Comparison of ENCODE assay signal across 18 cellular contexts in genomic region chr19:53002479-53002878, GRCh38. TPM values are rescaled to one million over a fixed set of nuclear protein-coding genes. Genes with fewer than 3 reads are reported as not detected.
DNase-seq lines count a peak whose midpoint lies in the region; ATAC-seq and TF ChIP-seq lines count a peak whose summit lies in the region.
"Had no signal": no experiment of that assay in that cellular context is flagged by ENCODE, and none has a peak within 500 bp of the region (broad histone marks: within the 10 kb centered on the region; RNA-seq: fewer than 3 reads in every experiment).

No MANE protein-coding gene starts in this region.

- H3K23me2 ChIP-seq in H9 (ENCODE audit: insufficient read length, low read depth, low read length, poor library complexity, severe bottlenecking), result peaks cover 6% of the 10 kb centered on the region

- H3K4me1 Mint-ChIP-seq in H9 (peaks cover 18 to 21% of the 10 kb centered on the region in 2 experiments), endodermal cell (peaks cover 3% of the 10 kb centered on the region), glutamatergic neuron (ENCODE audit: low read depth, unreplicated experiment) (no peaks in the 10 kb centered on the region)
- H3K4me1 Mint-ChIP-seq: CD8-positive, alpha-beta memory T cell had no signal

- no peak overlapping the region for H3K14ac ChIP-seq in H9 (ENCODE audit: insufficient read depth, low read length)

- no peak overlapping the region for H3K23ac ChIP-seq in H9 (ENCODE audit: insufficient read length, low read depth, low read length)

- H3T11ph ChIP-seq in H9 (ENCODE audit: low read length), result no peak overlapping the region

- H3K27ac Mint-ChIP-seq in H9 (peak overlapping the region in 2 of 3 experiments; percentile 68 to 91; a peak in 4 of 7 replicates), endodermal cell (peak overlapping the region; percentile 79), glutamatergic neuron (ENCODE audit: unreplicated experiment) (no peak overlapping the region)
- H3K27ac Mint-ChIP-seq: CD8-positive, alpha-beta memory T cell had no signal

- H3K36me3 ChIP-seq in endodermal cell (ENCODE audit: control insufficient read depth, insufficient read depth, low read length), result no peaks in the 10 kb centered on the region
- H3K36me3 ChIP-seq: BLaER1 had no signal

- H3K36me3 Mint-ChIP-seq in H9 (ENCODE audit: insufficient read depth in 1 of 3, low read depth in 3 of 3) (peaks cover 0 to 4% (median 0%) of the 10 kb centered on the region in 3 experiments; a peak in 1 of 7 replicates), endodermal cell (ENCODE audit: low read depth) (peaks cover 7% of the 10 kb centered on the region), glutamatergic neuron (ENCODE audit: unreplicated experiment) (no peaks in the 10 kb centered on the region)

- no peak overlapping the region for H2AFZ ChIP-seq in H9 (ENCODE audit: low read length)

- no peak overlapping the region for H3K4ac ChIP-seq in H9 (ENCODE audit: low read depth, low read length)

- H4K20me1 ChIP-seq in H9 (ENCODE audit: control insufficient read depth, insufficient read depth, insufficient read length), result no peaks in the 10 kb centered on the region
- H4K20me1 ChIP-seq: BLaER1 had no signal

- ATAC-seq in HG03460 (IDR thresholded peaks at IDR 0.05; ENCODE audit: unreplicated experiment), result no peak
- ATAC-seq in GM21723 (IDR thresholded peaks at IDR 0.05; ENCODE audit: unreplicated experiment), result no peak
- ATAC-seq: GM12878 had no signal

- no peak overlapping the region for H3K27ac ChIP-seq in H9 (ENCODE audit: insufficient read length, low read depth, low read length)
- no peak overlapping the region for H3K27ac ChIP-seq in endodermal cell (ENCODE audit: low read depth, low read length)
- H3K27ac ChIP-seq: BLaER1, HL-60 had no signal

- H3K4me3 Mint-ChIP-seq in H9, result no peak overlapping the region
- H3K4me3 Mint-ChIP-seq in endodermal cell, result no peak overlapping the region
- H3K4me3 Mint-ChIP-seq in glutamatergic neuron (ENCODE audit: unreplicated experiment), result no peak overlapping the region
- H3K4me3 Mint-ChIP-seq: CD8-positive, alpha-beta memory T cell had no signal

- H2BK120ac ChIP-seq in H9 (ENCODE audit: low read depth, low read length, poor library complexity, severe bottlenecking), result no peak overlapping the region

- no peak overlapping the region for H3K4me3 ChIP-seq in endodermal cell (ENCODE audit: low read length)
- H3K4me3 ChIP-seq: BLaER1, GM12878 had no signal

- no peak overlapping the region for H2BK12ac ChIP-seq in H9 (ENCODE audit: insufficient read length, low read depth, low read length)

- H4K8ac ChIP-seq in H9 (replicated peaks; ENCODE audit: insufficient read length, low read depth, low read length), result no peak overlapping the region

- no peaks in the 10 kb centered on the region for H3K79me2 ChIP-seq in H9 (ENCODE audit: insufficient read depth, low read length)

- no peak for TF ChIP-seq CTCF in H9 (conservative IDR thresholded peaks at IDR 0.05)
- TF ChIP-seq CTCF in endodermal cell (conservative IDR thresholded peaks at IDR 0.05), result no peak
- TF ChIP-seq CTCF in glutamatergic neuron (IDR thresholded peaks at IDR 0.05; ENCODE audit: partially characterized antibody, unreplicated experiment), result no peak

- H3K9me3 ChIP-seq in H9 (ENCODE audit: control insufficient read depth, low read depth, low read length) (no peaks in the 10 kb centered on the region), endodermal cell (ENCODE audit: control insufficient read depth, low read length) (peaks cover 4% of the 10 kb centered on the region)
- H3K9me3 ChIP-seq: BLaER1 had no signal

- H2BK5ac ChIP-seq in H9 (ENCODE audit: insufficient read length, low read length), result no peak overlapping the region

- no peak overlapping the region for H4K5ac ChIP-seq in H9 (ENCODE audit: insufficient read length, low read depth, low read length)

- no peaks in the 10 kb centered on the region; a peak in 1 of 5 replicates for H3K9me3 Mint-ChIP-seq in H9
- H3K9me3 Mint-ChIP-seq in endodermal cell, result peaks cover 4% of the 10 kb centered on the region
- no peaks in the 10 kb centered on the region for H3K9me3 Mint-ChIP-seq in glutamatergic neuron (ENCODE audit: unreplicated experiment)

- no peak overlapping the region for H2BK20ac ChIP-seq in H9 (ENCODE audit: low read depth, low read length, poor library complexity, severe bottlenecking)

- H3K79me1 ChIP-seq in H9 (ENCODE audit: insufficient read depth, low read depth, low read length, poor library complexity, severe bottlenecking), result no peaks in the 10 kb centered on the region

- DNase-seq in ELF-1 (ENCODE audit: low read depth, low spot score), result peak; percentile 55
- no peak for DNase-seq in H9
- no peak for DNase-seq in endodermal cell
- DNase-seq in iPS-NIHi7 (ENCODE audit: extremely low spot score), result peak; percentile 27
- no peak for DNase-seq in NCI-H2029 treated with DMSO at 0.1 percent for 48 hours (lab: John Stamatoyannopoulos, UW)
- no peak for DNase-seq in glutamatergic neuron
- DNase-seq: 8988T; AML-193; CD8-positive, alpha-beta memory T cell; DMS53; IMR-90; KBM-7 had no signal

- H3K4me2 ChIP-seq in H9 (ENCODE audit: insufficient read depth, insufficient read length, low read length), result no peak overlapping the region
- H3K4me2 ChIP-seq: BLaER1 had no signal

- H3K4me1 ChIP-seq in H9 (ENCODE audit: insufficient read depth, low read length) (no peaks in the 10 kb centered on the region; the same call in 1 of the 2 replicates), endodermal cell (ENCODE audit: control insufficient read depth, insufficient read depth, low read length) (no peaks in the 10 kb centered on the region)

- H4K91ac ChIP-seq in H9 (ENCODE audit: insufficient read length, low read depth, low read length), result no peak overlapping the region

- H3K27me3 Mint-ChIP-seq in H9 (ENCODE audit: low read depth) (peaks cover 34% of the 10 kb centered on the region), endodermal cell (ENCODE audit: insufficient read depth) (peaks cover 36% of the 10 kb centered on the region), glutamatergic neuron (ENCODE audit: unreplicated experiment) (peaks cover 3% of the 10 kb centered on the region)

- no peak overlapping the region for H3K18ac ChIP-seq in H9 (ENCODE audit: insufficient read length, low read depth, low read length)

- H3K27me3 ChIP-seq in H9 (ENCODE audit: insufficient read depth, low read length) (peaks cover 4% of the 10 kb centered on the region; the same call in 1 of the 2 replicates), endodermal cell (ENCODE audit: control insufficient read depth, insufficient read depth, low read length, poor library complexity, severe bottlenecking) (no peaks in the 10 kb centered on the region)
- H3K27me3 ChIP-seq: BLaER1 had no signal

- H3K9ac ChIP-seq in H9 (ENCODE audit: extremely low read depth, insufficient read length, low read length) (no peak overlapping the region), endodermal cell (ENCODE audit: extremely low read depth, low read length, poor library complexity, severe bottlenecking) (no peak overlapping the region)
- H3K9ac ChIP-seq: BLaER1 had no signal

- H2AK5ac ChIP-seq in H9 (ENCODE audit: insufficient read length, low read length), result no peak overlapping the region

- H3K56ac ChIP-seq in H9 (ENCODE audit: insufficient read length, low read depth, low read length), result no peak overlapping the region

- WGBS in H9 (ENCODE audit: extremely low coverage, insufficient read length, low lambda C conversion rate), result no CpG with 5 or more reads among the region's 2 CpGs
- WGBS in endodermal cell (ENCODE audit: insufficient coverage in 1 of 2, insufficient read length in 1 of 2), 2 experiments, result 50 to 73% methylated on average over 1 to 2 of the region's 2 CpGs

- H2BK15ac ChIP-seq in H9 (ENCODE audit: low read depth, low read length), result no peak overlapping the region

RNA-seq across cellular contexts. Expression of gene ERVV-1, which starts 11.2 kb away (rescaled TPM):
- total RNA-seq in H9 (2021) (not detected in 2 replicates), endodermal cell (not detected), glutamatergic neuron (ENCODE audit: unreplicated experiment) (not detected)
- polyA plus RNA-seq in endodermal cell (2013, experiment 1 of 2), result not detected
- polyA plus RNA-seq in endodermal cell (2013, experiment 2 of 2), result not detected
- total RNA-seq: CD8-positive, alpha-beta memory T cell; G401; GM12878; IMR-90 had no signal
- polyA plus RNA-seq: CD8-positive, alpha-beta memory T cell; IMR-90 had no signal

RNA-seq across cellular contexts. Expression of gene ZNF816, which starts 39.8 kb away (rescaled TPM):
- total RNA-seq in H9 (2021), result 14.0 and 15.1 TPM in 2 replicates
- total RNA-seq in endodermal cell, result 10 to 100 TPM; 20.7 to 24.8 TPM
- 13.4 TPM for polyA plus RNA-seq in endodermal cell (2013, experiment 1 of 2)
- 13.3 TPM for polyA plus RNA-seq in endodermal cell (2013, experiment 2 of 2)
- total RNA-seq in glutamatergic neuron (ENCODE audit: unreplicated experiment), result 11.9 TPM

RNA-seq across cellular contexts. Expression of gene ERVV-2, which starts 42.1 kb away (rescaled TPM):
- total RNA-seq in H9 (2021) (not detected in 2 replicates), endodermal cell (not detected), glutamatergic neuron (ENCODE audit: unreplicated experiment) (not detected)
- polyA plus RNA-seq in endodermal cell (2013, experiment 1 of 2), result not detected
- not detected for polyA plus RNA-seq in endodermal cell (2013, experiment 2 of 2)
- total RNA-seq: CD8-positive, alpha-beta memory T cell; G401; GM12878; IMR-90 had no signal
- polyA plus RNA-seq: CD8-positive, alpha-beta memory T cell; IMR-90 had no signal

Comparison
In these comparisons a context has a peak if more than half of its experiments do, and no peak if none do; other contexts are left out.
1. DNase-seq: peak in ELF-1 (single experiment) and iPS-NIHi7 (single experiment); none in H9 (single experiment), endodermal cell (single experiment), NCI-H2029 treated with DMSO at 0.1 percent for 48 hours (single experiment) and glutamatergic neuron (single experiment).